Comparison of ENCODE assay signal across 17 cellular contexts in the genomic region with DNA sequence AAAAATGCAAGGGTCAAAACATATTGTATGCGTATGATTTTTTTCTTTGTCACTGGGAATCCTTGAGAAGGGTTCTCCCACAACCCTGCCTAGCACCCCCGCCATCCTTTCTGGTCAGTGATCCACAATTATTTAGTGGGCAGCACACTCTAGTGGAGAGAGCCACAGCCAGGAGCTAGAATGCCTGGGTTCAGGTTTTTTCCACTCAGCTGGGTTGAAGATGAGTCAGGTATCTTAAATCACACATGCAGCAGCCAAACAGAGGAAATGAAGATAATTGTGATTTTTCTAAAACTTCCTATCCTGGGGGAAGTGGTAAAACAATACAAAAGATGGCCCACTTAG.
A peak's percentile ranks its signal among the peaks of the same experiment; 100 is the strongest.
DNase-seq lines count a peak whose midpoint lies in the region; FAIRE-seq and TF ChIP-seq lines count a peak whose summit lies in the region.
"Had no signal": no experiment of that assay in that cellular context is flagged by ENCODE, and none has a peak within 500 bp of the region (broad histone marks: within the 10 kb centered on the region; RNA-seq: fewer than 3 reads in every experiment).

No MANE protein-coding gene starts in this region.

- H3K79me2 ChIP-seq in neural progenitor cell (ENCODE audit: low read depth), result no peaks in the 10 kb centered on the region

- DNase-seq in NCI-H2107 (lab: John Stamatoyannopoulos, UW), result peak; percentile 10
- DNase-seq in bronchial epithelial cell (ENCODE audit: low read depth), result peak; percentile 15
- peak; percentile 55 for DNase-seq in neural progenitor cell (ENCODE audit: low spot score)
- DNase-seq in epidermal melanocyte (ENCODE audit: insufficient read length, low spot score), result no peak
- no peak for DNase-seq in activated CD4-positive, CD25-positive, alpha-beta regulatory T cell (lab: John Stamatoyannopoulos, UW)
- DNase-seq in H7, result no peak
- DNase-seq: activated CD8-positive, alpha-beta memory T cell treated with anti-CD3 and anti-CD28 coated beads, Interleukin-2, amount 50 U/mL, for 4 hours; activated naive CD8-positive, alpha-beta T cell treated with anti-CD3 and anti-CD28 coated beads, Interleukin-2, amount 50 U/mL, for 24 hours; Calu3; IMR-90; naive B cell; NCI-H2171 treated with DMSO at 0.1 percent for 48 hours; SHP77; sigmoid colon had no signal

- H3K4me3 ChIP-seq in bronchial epithelial cell (ENCODE audit: low read depth, low read length), result no peak overlapping the region
- no peak overlapping the region for H3K4me3 ChIP-seq in neural progenitor cell
- no peak overlapping the region for H3K4me3 ChIP-seq in H7 (ENCODE audit: insufficient read depth, low read depth, low read length)
- H3K4me3 ChIP-seq: sigmoid colon had no signal

- H3K27me3 Mint-ChIP-seq in neural progenitor cell (ENCODE audit: insufficient read depth, low read depth), result peaks cover 22% of the 10 kb centered on the region
- H3K27me3 Mint-ChIP-seq: activated naive CD8-positive, alpha-beta T cell treated with anti-CD3 and anti-CD28 coated beads, Interleukin-2, amount 50 U/mL, for 24 hours had no signal

- H3K27ac ChIP-seq in neural progenitor cell, result no peak overlapping the region
- H3K27ac ChIP-seq: sigmoid colon had no signal

- no peaks in the 10 kb centered on the region for H3K9me3 ChIP-seq in neural progenitor cell (ENCODE audit: low read depth)
- H3K9me3 ChIP-seq: sigmoid colon had no signal

- H3K4me1 ChIP-seq in neural progenitor cell, result peaks cover 29% of the 10 kb centered on the region

- H3K36me3 ChIP-seq in bronchial epithelial cell (ENCODE audit: control insufficient read depth, insufficient read depth, low read length) (no peaks in the 10 kb centered on the region), neural progenitor cell (no peaks in the 10 kb centered on the region), H7 (replicated peaks; ENCODE audit: control insufficient read depth, insufficient read depth, low read length) (no peaks in the 10 kb centered on the region)
- H3K36me3 ChIP-seq: sigmoid colon had no signal

- peaks cover 6% of the 10 kb centered on the region for H3K9me3 Mint-ChIP-seq in neural progenitor cell

- H3F3A ChIP-seq in neural progenitor cell (ENCODE audit: low read depth), result peaks cover 27% of the 10 kb centered on the region

- H3K4me3 Mint-ChIP-seq in neural progenitor cell, result no peak overlapping the region
- H3K4me3 Mint-ChIP-seq: activated naive CD8-positive, alpha-beta T cell treated with anti-CD3 and anti-CD28 coated beads, Interleukin-2, amount 50 U/mL, for 24 hours; naive B cell had no signal

- no peak overlapping the region for H2AFZ ChIP-seq in neural progenitor cell (replicated peaks)

- peaks cover 58% of the 10 kb centered on the region for H3K4me1 Mint-ChIP-seq in neural progenitor cell
- H3K4me1 Mint-ChIP-seq: activated naive CD8-positive, alpha-beta T cell treated with anti-CD3 and anti-CD28 coated beads, Interleukin-2, amount 50 U/mL, for 24 hours; naive B cell had no signal

- FAIRE-seq in bronchial epithelial cell (lab: Jason Lieb, UNC), result no peak
- FAIRE-seq: colon, islet of Langerhans had no signal

- no peak overlapping the region for H3K9ac ChIP-seq in neural progenitor cell

- H4K20me1 ChIP-seq in neural progenitor cell (ENCODE audit: low read depth), result peaks cover 6% of the 10 kb centered on the region

- H3K27ac Mint-ChIP-seq in neural progenitor cell, result peak overlapping the region; percentile 27
- H3K27ac Mint-ChIP-seq: activated naive CD8-positive, alpha-beta T cell treated with anti-CD3 and anti-CD28 coated beads, Interleukin-2, amount 50 U/mL, for 24 hours; naive B cell had no signal

- TF ChIP-seq CTCF in GM12873 (IDR thresholded peaks at IDR 0.05; ENCODE audit: insufficient read depth, low read depth, low read length, missing control alignments), result peak; percentile 26
- peak; percentile 10 for TF ChIP-seq CTCF in bronchial epithelial cell (IDR thresholded peaks at IDR 0.05; ENCODE audit: insufficient read depth, low read length, severe bottlenecking)
- TF ChIP-seq CTCF in neural progenitor cell (IDR thresholded peaks at IDR 0.05), result peak; percentile 64

- H3K36me3 Mint-ChIP-seq in neural progenitor cell, result peaks cover under 1% of the 10 kb centered on the region
- H3K36me3 Mint-ChIP-seq: naive B cell had no signal

- no peak overlapping the region for H3K4me2 ChIP-seq in neural progenitor cell

- H3K27me3 ChIP-seq in bronchial epithelial cell (ENCODE audit: control insufficient read depth, insufficient read depth, low read length), result peaks cover 3% of the 10 kb centered on the region
- no peaks in the 10 kb centered on the region for H3K27me3 ChIP-seq in neural progenitor cell
- H3K27me3 ChIP-seq in H7 (ENCODE audit: control insufficient read depth, insufficient read depth, low read length), result no peaks in the 10 kb centered on the region

Comparison
In these comparisons a context has a peak if more than half of its experiments do, and no peak if none do; other contexts are left out.
1. CTCF ChIP-seq: peak in every context shown above with its lines; median percentile 64 in neural progenitor cell; 26 in GM12873; 10 in bronchial epithelial cell.
2. DNase-seq: peak in NCI-H2107 (single experiment), bronchial epithelial cell (single experiment) and neural progenitor cell (single experiment); none in epidermal melanocyte (single experiment), activated CD4-positive, CD25-positive, alpha-beta regulatory T cell (0 of 4) and H7 (single experiment).